ENCODE assay signal across 8 cellular contexts in genomic region chr20:34581341-34582189, GRCh38. TPM values are rescaled to one million over a fixed set of nuclear protein-coding genes. Genes with fewer than 3 reads are reported as not detected.
DNase-seq lines count a peak whose midpoint lies in the region; ATAC-seq, FAIRE-seq and TF ChIP-seq lines count a peak whose summit lies in the region.

No MANE protein-coding gene starts in this region.

- 53% methylated on average over 11 of the region's 11 CpGs for WGBS in GM12878 (ENCODE audit: insufficient coverage, insufficient replicate concordance, low lambda C conversion rate, missing lambda C conversion rate)
- WGBS in mesenchymal stem cell, result 84% methylated on average over 7 of the region's 11 CpGs

- peak in 1 of 3 donors; percentile 48 for DNase-seq in CD4-positive, CD25-positive, alpha-beta regulatory T cell
- DNase-seq in GM12878 (ENCODE audit: low read depth, low spot score), result peak; percentile 21
- peak; percentile 63 for DNase-seq in mesenchymal stem cell
- DNase-seq in ureter (ENCODE audit: low spot score), result peak; percentile 38
- no peak for DNase-seq in OCI-M1 (lab: John Stamatoyannopoulos, UW)
- DNase-seq in mucosa of gallbladder (ENCODE audit: low spot score), result no peak

- H3K27me3 Mint-ChIP-seq in CD4-positive, CD25-positive, alpha-beta regulatory T cell, result no peaks in the 10 kb centered on the region

- H2BK120ac ChIP-seq in mesenchymal stem cell (ENCODE audit: low read depth, low read length), result no peak overlapping the region

- H3K36me3 ChIP-seq in CD4-positive, CD25-positive, alpha-beta regulatory T cell (ENCODE audit: control insufficient read depth, insufficient read depth, low read length), result peaks cover 17% of the 10 kb centered on the region
- H3K36me3 ChIP-seq in GM12878 (ENCODE audit: control insufficient read depth in 2 of 2, insufficient read depth in 2 of 2, low read length in 1 of 2) (peaks cover 2 to 11% of the 10 kb centered on the region in 2 experiments; a peak in 3 of 4 replicates), mesenchymal stem cell (ENCODE audit: control insufficient read depth in 1 of 2, insufficient read depth in 2 of 2, low read depth in 1 of 2, low read length in 2 of 2) (peaks cover 4 to 28% of the 10 kb centered on the region in 2 experiments)

- peak overlapping the region; percentile 72 for H4K8ac ChIP-seq in mesenchymal stem cell (ENCODE audit: low read length)

- H3K36me3 Mint-ChIP-seq in CD4-positive, CD25-positive, alpha-beta regulatory T cell, result peaks cover 16% of the 10 kb centered on the region

- H3K9me3 ChIP-seq in CD4-positive, CD25-positive, alpha-beta regulatory T cell (ENCODE audit: control insufficient read depth in 2 of 2, low read length in 2 of 2), result no peaks in the 10 kb centered on the region
- no peaks in the 10 kb centered on the region; the same call in 2 of the 3 replicates for H3K9me3 ChIP-seq in GM12878 (replicated peaks; ENCODE audit: control insufficient read depth, insufficient read depth, low read length)
- no peaks in the 10 kb centered on the region for H3K9me3 ChIP-seq in mesenchymal stem cell (ENCODE audit: control insufficient read depth, low read length)

- H3K79me1 ChIP-seq in mesenchymal stem cell (replicated peaks; ENCODE audit: low read length, poor library complexity, severe bottlenecking), result no peaks in the 10 kb centered on the region

- H3K4ac ChIP-seq in mesenchymal stem cell (ENCODE audit: low read depth in 1 of 2, low read length in 2 of 2), result peak overlapping the region in 1 of 2 experiments; percentile 19

- SMC1A ChIA-PET in GM12878 (lab: Charles Lee; ENCODE audit: uncharacterized antibody, unreplicated experiment), result interaction anchor here (0.5 to 2.3 kb wide), 3 partner anchors 92 to 269 kb away, joined by 3 to 8 read pairs (median 5); no protein-coding TSS in a partner anchor

- no peak overlapping the region for H3K14ac ChIP-seq in mesenchymal stem cell (ENCODE audit: low read length in 2 of 2)

- 0 out of 4 replicates have a peak, but pooled peaks of 1 of the 2 experiments have one; percentile 18 for TF ChIP-seq EP300 in GM12878 (IDR thresholded peaks at IDR 0.05; ENCODE audit: borderline replicate concordance in 1 of 2, control insufficient read depth in 1 of 2, low read depth in 2 of 2, low read length in 2 of 2)

- RAD21 ChIA-PET in GM12878 (lab: Charles Lee; ENCODE audit: unreplicated experiment), result interaction anchor here (1.0 kb wide), 1 partner anchor 64 kb away, joined by 3 read pairs; no protein-coding TSS in a partner anchor

- FAIRE-seq in GM12878 (lab: Jason Lieb, UNC), result peak; percentile 71

- H2BK12ac ChIP-seq in mesenchymal stem cell (ENCODE audit: low read length in 2 of 2), result peak overlapping the region in 1 of 2 experiments; percentile 67

- TF ChIP-seq CTCF in GM12878 (IDR thresholded peaks at IDR 0.05 in 2 of 3, conservative IDR thresholded peaks at IDR 0.05 in 1 of 3; ENCODE audit: control insufficient read depth in 2 of 3, extremely low read depth in 1 of 3, insufficient read depth in 1 of 3, low read depth in 3 of 3, low read length in 3 of 3), result no peak

- H3K9me3 Mint-ChIP-seq in CD4-positive, CD25-positive, alpha-beta regulatory T cell, result no peaks in the 10 kb centered on the region

- peak overlapping the region; percentile 45 for H2BK5ac ChIP-seq in mesenchymal stem cell (ENCODE audit: low read depth, low read length, poor library complexity, severe bottlenecking)

- H4K20me1 ChIP-seq in GM12878 (ENCODE audit: control insufficient read depth, insufficient read depth), result no peaks in the 10 kb centered on the region

- H3K9ac ChIP-seq in GM12878 (ENCODE audit: control insufficient read depth, insufficient read depth, low read length), result no peak overlapping the region
- peak overlapping the region; percentile 55 for H3K9ac ChIP-seq in mesenchymal stem cell (ENCODE audit: low read length)

- H2AK5ac ChIP-seq in mesenchymal stem cell (ENCODE audit: low read length, severe bottlenecking), result no peak overlapping the region

- no peak for TF ChIP-seq POLR2A in GM12878 (IDR thresholded peaks at IDR 0.05; ENCODE audit: low read depth, low read length)

- H2AFZ ChIP-seq in GM12878 (ENCODE audit: control insufficient read depth, low read depth, low read length) (no peak overlapping the region), mesenchymal stem cell (ENCODE audit: low read depth, low read length) (no peak overlapping the region)

- H3K4me1 Mint-ChIP-seq in CD4-positive, CD25-positive, alpha-beta regulatory T cell, result peaks cover 14 to 40% (median 27%) of the 10 kb centered on the region in 4 donors

- in situ Hi-C loops in GM12878 (cut with MboI), result no loop called here

- peaks cover 31% of the 10 kb centered on the region for H3K4me1 ChIP-seq in CD4-positive, CD25-positive, alpha-beta regulatory T cell (ENCODE audit: control insufficient read depth, insufficient read depth, low read length, poor library complexity, severe bottlenecking)
- H3K4me1 ChIP-seq in GM12878 (ENCODE audit: control insufficient read depth, insufficient read depth, low read length) (peaks cover 13% of the 10 kb centered on the region), mesenchymal stem cell (ENCODE audit: control insufficient read depth, insufficient read depth, low read depth, low read length) (peaks cover 17% of the 10 kb centered on the region)

- H3K4me2 ChIP-seq in GM12878 (ENCODE audit: control insufficient read depth, insufficient read depth), result no peak overlapping the region
- H3K4me2 ChIP-seq in mesenchymal stem cell (ENCODE audit: low read length, poor library complexity, severe bottlenecking), result no peak overlapping the region

- TF ChIP-seq RAD21 in GM12878 (IDR thresholded peaks at IDR 0.05; ENCODE audit: insufficient read depth, low read depth, low read length), result no peak

- BruUV-seq in GM12878 (replicated peaks; lab: Mats Ljungman, UMichigan), result no TSS peak

- H3K4me3 Mint-ChIP-seq in CD4-positive, CD25-positive, alpha-beta regulatory T cell, result no peak overlapping the region

- no peak overlapping the region for H3K23ac ChIP-seq in mesenchymal stem cell (ENCODE audit: low read length in 2 of 2)

- intact Hi-C loops in GM12878 (cut with micrococcal nuclease; ENCODE audit: unreplicated experiment), result no loop called here

- peak overlapping the region; percentile 64 for H3K27ac ChIP-seq in CD4-positive, CD25-positive, alpha-beta regulatory T cell (ENCODE audit: insufficient read depth, low read length, poor library complexity, severe bottlenecking)
- H3K27ac ChIP-seq in GM12878 (ENCODE audit: control insufficient read depth, insufficient read depth) (peak overlapping the region; percentile 33; the same call in 1 of the 2 replicates), mesenchymal stem cell (ENCODE audit: low read length, poor library complexity, severe bottlenecking) (no peak overlapping the region)

- POLR2A ChIA-PET in GM12878 (lab: Charles Lee), result interaction anchor here (0.6 to 1.9 kb wide), 4 partner anchors 12 to 465 kb away, joined by 3 to 5 read pairs (median 3); no protein-coding TSS in a partner anchor

- H3K27ac Mint-ChIP-seq in CD4-positive, CD25-positive, alpha-beta regulatory T cell, result peak overlapping the region; percentile 89 to 96 (median 93)

- H3K18ac ChIP-seq in mesenchymal stem cell (ENCODE audit: low read depth in 1 of 2, low read length in 2 of 2), result peak overlapping the region in 1 of 2 experiments; percentile 18

- H3K27me3 ChIP-seq in CD4-positive, CD25-positive, alpha-beta regulatory T cell (ENCODE audit: control insufficient read depth, insufficient read depth, low read length), result no peaks in the 10 kb centered on the region
- H3K27me3 ChIP-seq in GM12878 (replicated peaks in 1 of 2; ENCODE audit: control insufficient read depth in 2 of 2, insufficient read depth in 2 of 2, low read length in 1 of 2), result no peaks in the 10 kb centered on the region
- H3K27me3 ChIP-seq in mesenchymal stem cell (ENCODE audit: control insufficient read depth in 1 of 2, insufficient read depth in 1 of 2, low read length in 2 of 2), result no peaks in the 10 kb centered on the region

- H3K4me3 ChIP-seq in CD4-positive, CD25-positive, alpha-beta regulatory T cell (ENCODE audit: low read depth, low read length), result no peak overlapping the region
- H3K4me3 ChIP-seq in GM12878, result no peak overlapping the region
- H3K4me3 ChIP-seq in mesenchymal stem cell (ENCODE audit: insufficient read depth in 1 of 2, low read depth in 1 of 2, low read length in 2 of 2), result peak overlapping the region in 1 of 2 experiments; percentile 46

- H2BK15ac ChIP-seq in mesenchymal stem cell (ENCODE audit: low read depth, poor library complexity, severe bottlenecking), result no peak overlapping the region

- H3K79me2 ChIP-seq in GM12878 (ENCODE audit: control insufficient read depth, insufficient read depth, low read length), result no peaks in the 10 kb centered on the region

- ATAC-seq in CD4-positive, CD25-positive, alpha-beta regulatory T cell (ENCODE audit: low read depth in 2 of 2), result no peak
- ATAC-seq in HG02798 (IDR thresholded peaks at IDR 0.05; ENCODE audit: poor library complexity, unreplicated experiment) (peak; percentile 32), GM12878 (peak; percentile 86), HG03175 (IDR thresholded peaks at IDR 0.05; ENCODE audit: unreplicated experiment) (no peak)

- CTCF ChIA-PET in GM12878 (lab: Yijun Ruan, JAX), result interaction anchor here (0.8 to 1.4 kb wide), 5 partner anchors 14 to 190 kb away, joined by 3 to 6 read pairs (median 3); no protein-coding TSS in a partner anchor

- no peak overlapping the region for H4K91ac ChIP-seq in mesenchymal stem cell (ENCODE audit: low read length)

RNA-seq across cellular contexts. Expression of gene MAP1LC3A, which starts 23.0 kb away (rescaled TPM):
- total RNA-seq in CD4-positive, CD25-positive, alpha-beta regulatory T cell, result 23.9 TPM
- 10 to 100 TPM in 1 of 4 donors, 1 to 10 TPM in 3; 3.9 to 11.5 (median 5.4) TPM for polyA plus RNA-seq in CD4-positive, CD25-positive, alpha-beta regulatory T cell
- not detected in 2 replicates for total RNA-seq in GM12878 (2013; cell fraction: nucleolus; rRNA removed)
- total RNA-seq in GM12878 (2014; rRNA removed) (0.16 and 1.1 TPM in 2 replicates), GM12878 (2014; rRNA removed; fragmentation: Illumina TruSeq; extraction: Trizol) (0.27 TPM in 1 of 2 replicates, not detected in the other), GM12878 (2021) (0.44 and 0.69 TPM in 2 replicates), ureter (36.2 TPM), mucosa of gallbladder (94.4 TPM)
- polyA plus RNA-seq in GM12878 (2011; ENCODE audit: low read depth), result 0.45 TPM
- polyA plus RNA-seq in GM12878 (2011; rRNA removed) (not detected in 2 replicates), GM12878 (2014; fragmentation: Illumina TruSeq; extraction: Trizol) (not detected in 2 replicates), GM12878 (2014; fragmentation: Nextera tagmentation; extraction: Ambion mirVana) (not detected), GM12878 (2014; rRNA removed) (0.35 and 0.60 TPM in 2 replicates), GM12878 (2016; fragmentation: Nextera tagmentation; extraction: Ambion mirVana) (1 to 10 TPM in 1 of 2 experiments, under 1 TPM in 1; 0.33 to 1.2 TPM)
- polyA plus RNA-seq in GM12878 (2011; cell fraction: cytosol; rRNA removed), result 0.07 and 0.15 TPM in 2 replicates
- 0.36 and 0.45 TPM in 2 replicates for polyA plus RNA-seq in GM12878 (2011; cell fraction: nucleus; rRNA removed)
- 1.5 and 2.5 TPM in 2 replicates for polyA plus RNA-seq in GM12878 (2012)
- not detected in 2 replicates for polyA minus RNA-seq in GM12878 (2011; rRNA and poly(A)+ RNA removed)
- not detected in 2 replicates for polyA minus RNA-seq in GM12878 (2011; cell fraction: cytosol; rRNA and poly(A)+ RNA removed)
- polyA minus RNA-seq in GM12878 (2011; cell fraction: nucleus; rRNA and poly(A)+ RNA removed), result not detected in 2 replicates
- polyA plus RNA-seq in mesenchymal stem cell (2013, experiment 1 of 2), result 34.0 TPM
- 33.2 TPM for polyA plus RNA-seq in mesenchymal stem cell (2013, experiment 2 of 2)

Comparison
In these comparisons a context has a peak if more than half of its experiments do, and no peak if none do; other contexts are left out.
1. ATAC-seq: peak in HG02798 (single experiment) and GM12878 (single experiment); none in CD4-positive, CD25-positive, alpha-beta regulatory T cell (0 of 2) and HG03175 (single experiment).
2. DNase-seq: peak in GM12878 (single experiment), mesenchymal stem cell (single experiment) and ureter (single experiment); none in OCI-M1 (single experiment) and mucosa of gallbladder (single experiment).
3. RNA of gene MAP1LC3A, which starts 23.0 kb away (total RNA-seq): 94.4 TPM in mucosa of gallbladder (single experiment), 36.2 TPM in ureter (single experiment) and 23.9 TPM in CD4-positive, CD25-positive, alpha-beta regulatory T cell (single experiment); 0.16 to 1.1 TPM in GM12878; every median in the first group is over 10 times any median in the second.